Comparison of ENCODE assay signal across 12 cellular contexts in the genomic region with DNA sequence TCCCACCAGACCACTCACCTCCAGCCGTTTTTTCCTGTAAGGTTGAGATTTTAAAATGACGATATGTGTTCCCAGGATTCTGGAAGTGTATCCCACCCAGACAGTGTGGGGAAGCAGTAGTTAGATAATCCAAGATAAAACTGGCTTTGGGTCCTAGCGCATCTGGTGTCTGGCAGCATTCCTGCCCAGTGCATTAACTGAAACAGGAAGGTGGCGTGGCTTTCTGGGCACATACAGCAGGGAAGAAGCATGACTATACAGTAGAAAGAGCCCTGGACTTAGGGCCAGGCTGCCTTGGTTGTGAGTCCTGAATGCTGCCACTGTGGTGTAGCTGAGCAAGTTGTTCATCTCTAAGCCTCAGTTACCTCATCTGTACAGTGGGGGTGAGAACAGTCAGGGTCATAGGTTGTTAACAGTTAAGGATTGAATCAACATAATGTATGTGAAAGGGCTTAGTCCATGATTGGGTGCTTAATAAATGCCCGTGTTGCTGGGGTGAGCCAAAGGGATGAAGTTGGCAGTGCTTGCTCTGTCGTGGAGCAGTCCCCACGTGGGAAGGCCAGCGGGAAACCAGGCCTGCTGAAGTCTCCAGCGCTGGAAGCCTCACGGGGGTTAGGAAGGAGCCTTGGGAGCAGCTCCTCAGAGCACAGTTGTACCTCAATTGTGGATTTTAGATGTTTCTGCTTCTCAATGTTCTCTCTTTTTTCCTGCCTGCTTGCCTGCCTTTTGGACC. TPM values are rescaled to one million over a fixed set of nuclear protein-coding genes. Genes with fewer than 3 reads are reported as not detected.
DNase-seq lines count a peak whose midpoint lies in the region; ATAC-seq and TF ChIP-seq lines count a peak whose summit lies in the region.
"Had no signal": no experiment of that assay in that cellular context is flagged by ENCODE, and none has a peak within 500 bp of the region (broad histone marks: within the 10 kb centered on the region; RNA-seq: fewer than 3 reads in every experiment).

No MANE protein-coding gene starts in this region.

- H3K36me3 Mint-ChIP-seq in brain (peaks cover 89% of the 10 kb centered on the region), natural killer cell (no peaks in the 10 kb centered on the region)

- peak overlapping the region; percentile 31 for H2AK9ac ChIP-seq in IMR-90 (replicated peaks; ENCODE audit: low read depth, low read length, poor library complexity)

- H3K36me3 ChIP-seq in BE2C (peaks cover 94% of the 10 kb centered on the region), IMR-90 (ENCODE audit: control insufficient read depth, insufficient read depth, low read length) (peaks cover 80% of the 10 kb centered on the region), prostate gland (peaks cover 8 to 9% of the 10 kb centered on the region in 2 donors)
- H3K36me3 ChIP-seq: uterus had no signal

- in situ Hi-C loops in IMR-90 (cut with MboI; ENCODE audit: low sequenced_read_pairs) = no loop called here

- peak overlapping the region; percentile 78 for H2AK5ac ChIP-seq in IMR-90 (ENCODE audit: low read depth, low read length)

- DNase-seq in BE2C (peak; percentile 28), IMR-90 (no peak), natural killer cell (no peak), amniotic stem cell (lab: John Stamatoyannopoulos, UW) (no peak), prostate gland (ENCODE audit: low spot score) (no peak)
- DNase-seq: activated CD4-positive, CD25-positive, alpha-beta regulatory T cell treated with anti-CD3 and anti-CD28 coated beads, Interleukin-2, amount 50 U/mL, for 72 hours; NCI-H526; posterior cingulate gyrus; uterus had no signal

- peaks cover 84% of the 10 kb centered on the region for H4K20me1 ChIP-seq in IMR-90 (ENCODE audit: insufficient read depth, low read length)

- H3K4me2 ChIP-seq in IMR-90 (ENCODE audit: low read depth, low read length) = no peak overlapping the region

- WGBS in IMR-90 (ENCODE audit: extremely low coverage in 2 of 2, insufficient read length in 1 of 2), 2 experiments = 89% methylated on average over 6 of the region's 10 CpGs; no CpG with 5 or more reads in 1 of the 2 experiments
- 78% methylated on average over 10 of the region's 10 CpGs for WGBS in prostate gland

- H3K9me3 Mint-ChIP-seq in brain (no peaks in the 10 kb centered on the region), natural killer cell (no peaks in the 10 kb centered on the region)

- H4K91ac ChIP-seq in IMR-90 (ENCODE audit: insufficient read depth, low read depth, low read length) = peak overlapping the region; percentile 79; the same call in 1 of the 2 replicates

- H3K14ac ChIP-seq in IMR-90 (replicated peaks; ENCODE audit: low read depth, low read length) = peak overlapping the region; percentile 63; the same call in 1 of the 2 replicates

- H3K56ac ChIP-seq in IMR-90 (ENCODE audit: extremely low read depth, insufficient read depth, low read length) = no peak overlapping the region

- intact Hi-C loops in IMR-90 (cut with micrococcal nuclease) (loop anchor here (5.0 kb wide), 1 partner anchor 251 kb away; a partner anchor contains a TSS), natural killer cell (cut with micrococcal nuclease) (no loop called here), prostate gland (cut with DNase I) (no loop called here)

- H3K18ac ChIP-seq in IMR-90 (ENCODE audit: low read depth, low read length) = peak overlapping the region; percentile 55

- H3K4me1 Mint-ChIP-seq in brain (peaks cover 24% of the 10 kb centered on the region), natural killer cell (peaks cover 59 to 69% of the 10 kb centered on the region in 2 donors)

- H4K5ac ChIP-seq in IMR-90 (ENCODE audit: low read depth, low read length) = peak overlapping the region; percentile 50; the same call in 1 of the 2 replicates

- H3K9ac ChIP-seq in IMR-90 (ENCODE audit: low read depth, low read length) = no peak overlapping the region

- TF ChIP-seq POLR2A in IMR-90 (IDR thresholded peaks at IDR 0.05; ENCODE audit: low read depth, low read length) (no peak), prostate gland (IDR thresholded peaks at IDR 0.05) (no peak)

- H3K4ac ChIP-seq in IMR-90 (ENCODE audit: low read depth, low read length) = peak overlapping the region; percentile 87

- H3K27me3 ChIP-seq in BE2C (no peaks in the 10 kb centered on the region), IMR-90 (ENCODE audit: control insufficient read depth, insufficient read depth, low read length) (no peaks in the 10 kb centered on the region), prostate gland (replicated peaks; ENCODE audit: insufficient read depth) (no peaks in the 10 kb centered on the region)
- H3K27me3 ChIP-seq: uterus had no signal

- no TSS peak for BruUV-seq in IMR-90 (replicated peaks; lab: Mats Ljungman, UMichigan)

- dilution Hi-C loops in IMR-90 (cut with HindIII; ENCODE audit: low sequenced_read_pairs, unreplicated experiment) = no loop called here

- POLR2A ChIA-PET in IMR-90 (lab: Charles Lee; ENCODE audit: unreplicated experiment) = no interaction called here

- CTCF ChIA-PET in IMR-90 (lab: Yijun Ruan, JAX) = no interaction called here

- H3K27ac ChIP-seq in IMR-90 (ENCODE audit: insufficient read depth, low read length) (peak overlapping the region; percentile 79; the same call in 1 of the 2 replicates), prostate gland (no peak overlapping the region)

- H3K79me1 ChIP-seq in IMR-90 (ENCODE audit: low read depth in 1 of 2, low read length in 2 of 2) = peaks cover 61 to 92% of the 10 kb centered on the region in 2 experiments

- H3K4me3 ChIP-seq in BE2C (ENCODE audit: low read depth, low read length) = no peak overlapping the region
- no peak overlapping the region for H3K4me3 ChIP-seq in IMR-90 (ENCODE audit: insufficient read depth, low read depth, low read length)
- H3K4me3 ChIP-seq in prostate gland = no peak overlapping the region
- H3K4me3 ChIP-seq: uterus had no signal

- peak overlapping the region in 3 of 5 experiments; percentile 15 to 87 (median 71) for H3K27ac Mint-ChIP-seq in brain
- H3K27ac Mint-ChIP-seq in natural killer cell = peak overlapping the region; percentile 70 to 77

- peak overlapping the region; percentile 96 for H2BK5ac ChIP-seq in IMR-90 (ENCODE audit: low read depth, low read length, poor library complexity, severe bottlenecking)

- H3K9me1 ChIP-seq in IMR-90 (ENCODE audit: insufficient read depth, low read length) = peaks cover 46% of the 10 kb centered on the region

- H2BK15ac ChIP-seq in IMR-90 (ENCODE audit: low read depth, low read length) = peak overlapping the region; percentile 44; the same call in 1 of the 3 replicates

- H4K8ac ChIP-seq in IMR-90 (ENCODE audit: low read depth in 2 of 2, low read length in 2 of 2) = peak overlapping the region; percentile 39 to 82; a peak in 2 of 4 replicates

- ATAC-seq in IMR-90 (ENCODE audit: low read depth) (no peak), natural killer cell (no peak), GM21786 (IDR thresholded peaks at IDR 0.05; ENCODE audit: unreplicated experiment) (no peak), HG02973 (IDR thresholded peaks at IDR 0.05; ENCODE audit: unreplicated experiment) (no peak)

- no peak overlapping the region for H2AFZ ChIP-seq in IMR-90 (replicated peaks; ENCODE audit: low read length, poor library complexity)

- peak overlapping the region; percentile 83 for H3K23ac ChIP-seq in IMR-90 (ENCODE audit: low read depth, low read length)

- peak overlapping the region; percentile 82; the same call in 1 of the 2 replicates for H2BK120ac ChIP-seq in IMR-90 (ENCODE audit: low read depth, low read length)

- H3K4me3 Mint-ChIP-seq in brain = no peak overlapping the region
- H3K4me3 Mint-ChIP-seq in natural killer cell = no peak overlapping the region

- no peaks in the 10 kb centered on the region for H3K9me3 ChIP-seq in BE2C
- H3K9me3 ChIP-seq in IMR-90 (ENCODE audit: control insufficient read depth, insufficient read depth, low read length) = no peaks in the 10 kb centered on the region
- no peaks in the 10 kb centered on the region for H3K9me3 ChIP-seq in prostate gland
- H3K9me3 ChIP-seq: uterus had no signal

- H3K27me3 Mint-ChIP-seq in brain (no peaks in the 10 kb centered on the region), natural killer cell (ENCODE audit: low read depth in 2 of 2) (no peaks in the 10 kb centered on the region)

- peak overlapping the region; percentile 8; the same call in 1 of the 2 replicates for H2BK20ac ChIP-seq in IMR-90 (ENCODE audit: low read depth, low read length)

- TF ChIP-seq CTCF in BE2C (IDR thresholded peaks at IDR 0.05; ENCODE audit: low read depth, low read length) (no peak), IMR-90 (conservative IDR thresholded peaks at IDR 0.05; ENCODE audit: low read depth, low read length) (no peak), brain (conservative IDR thresholded peaks at IDR 0.05) (no peak), natural killer cell (IDR thresholded peaks at IDR 0.05) (no peak), prostate gland (IDR thresholded peaks at IDR 0.05) (no peak)

- no peak for TF ChIP-seq RAD21 in IMR-90 (IDR thresholded peaks at IDR 0.05; ENCODE audit: low read length)

- H3K4me1 ChIP-seq in BE2C (peaks cover 10% of the 10 kb centered on the region), IMR-90 (ENCODE audit: control insufficient read depth, insufficient read depth, low read length) (peaks cover 27% of the 10 kb centered on the region), prostate gland (replicated peaks) (no peaks in the 10 kb centered on the region)
- H3K4me1 ChIP-seq: uterus had no signal

RNA-seq across cellular contexts. Expression of a gene that starts 18.0 kb away (rescaled TPM):
- polyA plus RNA-seq in BE2C (2012; ENCODE audit: insufficient read depth, insufficient read length, low read depth) = 209 TPM
- total RNA-seq in IMR-90 (2012; rRNA removed) = 133 and 208 TPM in 2 replicates
- polyA plus RNA-seq in IMR-90 (2012; rRNA removed) = 246 and 280 TPM in 2 replicates
- polyA plus RNA-seq in IMR-90 (2012; cell fraction: cytosol; rRNA removed) = 218 and 493 TPM in 2 replicates
- 63.6 and 110 TPM in 2 replicates for polyA plus RNA-seq in IMR-90 (2012; cell fraction: nucleus; rRNA removed; ENCODE audit: low replicate concordance)
- polyA plus RNA-seq in brain (ENCODE audit: insufficient read depth, low read depth, low replicate concordance) = 447 TPM
- 10 to 100 TPM; 49.4 to 62.0 (median 52.6) TPM for total RNA-seq in natural killer cell
- total RNA-seq in prostate gland = 100 to 1,000 TPM; 210 to 259 TPM

RNA-seq across cellular contexts. Expression of a gene that starts 39.5 kb away (rescaled TPM):
- polyA plus RNA-seq in BE2C (2012; ENCODE audit: insufficient read depth, insufficient read length, low read depth) = not detected
- total RNA-seq in IMR-90 (2012; rRNA removed) = 1.1 TPM in 2 replicates
- polyA plus RNA-seq in IMR-90 (2012; rRNA removed) = 0.73 and 0.80 TPM in 2 replicates
- polyA plus RNA-seq in IMR-90 (2012; cell fraction: cytosol; rRNA removed) = 0.32 and 0.48 TPM in 2 replicates
- 0.58 and 0.65 TPM in 2 replicates for polyA plus RNA-seq in IMR-90 (2012; cell fraction: nucleus; rRNA removed; ENCODE audit: low replicate concordance)
- not detected for polyA plus RNA-seq in brain (ENCODE audit: insufficient read depth, low read depth, low replicate concordance)
- 1 to 10 TPM; 2.0 to 2.8 (median 2.0) TPM for total RNA-seq in natural killer cell
- 1 to 10 TPM in 1 of 2 donors, under 1 TPM in 1; 0.18 to 3.0 TPM for total RNA-seq in prostate gland

RNA-seq across cellular contexts. Expression of a gene that starts 49.6 kb away (rescaled TPM):
- 3.7 TPM for polyA plus RNA-seq in BE2C (2012; ENCODE audit: insufficient read depth, insufficient read length, low read depth)
- total RNA-seq in IMR-90 (2012; rRNA removed) (28.3 and 34.1 TPM in 2 replicates), natural killer cell (10 to 100 TPM; 10.6 to 12.4 (median 11.3) TPM), prostate gland (10 to 100 TPM; 34.5 to 54.0 TPM)
- polyA plus RNA-seq in IMR-90 (2012; rRNA removed) (9.8 and 11.7 TPM in 2 replicates), brain (ENCODE audit: insufficient read depth, low read depth, low replicate concordance) (26.6 TPM)
- polyA plus RNA-seq in IMR-90 (2012; cell fraction: cytosol; rRNA removed) = 5.4 and 6.5 TPM in 2 replicates
- 3.6 and 8.7 TPM in 2 replicates for polyA plus RNA-seq in IMR-90 (2012; cell fraction: nucleus; rRNA removed; ENCODE audit: low replicate concordance)
